ENCODE assay signal across 1 cellular context in genomic region chr7:43341132-43341531, GRCh38.
TF ChIP-seq lines count a peak whose summit lies in the region.

No MANE protein-coding gene starts in this region.

TF ChIP-seq in HEK293, 187 proteins besides CTCF, POLR2A, EP300 and RAD21 (continued from another document):
- TF ChIP-seq ZNF623 (tag by site-specific recombination; IDR thresholded peaks at IDR 0.05) (peak; percentile 59), ZNF202 (tag by site-specific recombination; IDR thresholded peaks at IDR 0.05; ENCODE audit: borderline replicate concordance) (0 out of 2 replicates have a peak, but pooled peaks have one; percentile 19), ZBTB7A (tag by site-specific recombination; IDR thresholded peaks at IDR 0.05; ENCODE audit: low read depth) (no peak), ZNF558 (tag by site-specific recombination; IDR thresholded peaks at IDR 0.05) (0 out of 2 replicates have a peak, but pooled peaks have one; percentile 27), ZNF837 (tag by site-specific recombination; IDR thresholded peaks at IDR 0.05) (no peak), ZNF433 (tag by site-specific recombination; IDR thresholded peaks at IDR 0.05; ENCODE audit: low read depth) (0 out of 2 replicates have a peak, but pooled peaks have one; percentile 35), ZNF24 (tag by site-specific recombination; IDR thresholded peaks at IDR 0.05) (no peak), HOXC10 (CRISPR knock-in tag; IDR thresholded peaks at IDR 0.05) (no peak), ZNF148 (tag by site-specific recombination; IDR thresholded peaks at IDR 0.05; ENCODE audit: borderline replicate concordance) (no peak)
- TF ChIP-seq, protein P1, sequence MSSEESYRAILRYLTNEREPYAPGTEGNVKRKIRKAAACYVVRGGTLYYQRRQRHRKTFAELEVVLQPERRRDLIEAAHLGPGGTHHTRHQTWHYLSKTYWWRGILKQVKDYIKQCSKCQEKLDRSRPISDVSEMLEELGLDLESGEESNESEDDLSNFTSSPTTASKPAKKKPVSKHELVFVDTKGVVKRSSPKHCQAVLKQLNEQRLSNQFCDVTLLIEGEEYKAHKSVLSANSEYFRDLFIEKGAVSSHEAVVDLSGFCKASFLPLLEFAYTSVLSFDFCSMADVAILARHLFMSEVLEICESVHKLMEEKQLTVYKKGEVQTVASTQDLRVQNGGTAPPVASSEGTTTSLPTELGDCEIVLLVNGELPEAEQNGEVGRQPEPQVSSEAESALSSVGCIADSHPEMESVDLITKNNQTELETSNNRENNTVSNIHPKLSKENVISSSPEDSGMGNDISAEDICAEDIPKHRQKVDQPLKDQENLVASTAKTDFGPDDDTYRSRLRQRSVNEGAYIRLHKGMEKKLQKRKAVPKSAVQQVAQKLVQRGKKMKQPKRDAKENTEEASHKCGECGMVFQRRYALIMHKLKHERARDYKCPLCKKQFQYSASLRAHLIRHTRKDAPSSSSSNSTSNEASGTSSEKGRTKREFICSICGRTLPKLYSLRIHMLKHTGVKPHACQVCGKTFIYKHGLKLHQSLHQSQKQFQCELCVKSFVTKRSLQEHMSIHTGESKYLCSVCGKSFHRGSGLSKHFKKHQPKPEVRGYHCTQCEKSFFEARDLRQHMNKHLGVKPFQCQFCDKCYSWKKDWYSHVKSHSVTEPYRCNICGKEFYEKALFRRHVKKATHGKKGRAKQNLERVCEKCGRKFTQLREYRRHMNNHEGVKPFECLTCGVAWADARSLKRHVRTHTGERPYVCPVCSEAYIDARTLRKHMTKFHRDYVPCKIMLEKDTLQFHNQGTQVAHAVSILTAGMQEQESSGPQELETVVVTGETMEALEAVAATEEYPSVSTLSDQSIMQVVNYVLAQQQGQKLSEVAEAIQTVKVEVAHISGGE (tag by site-specific recombination; conservative IDR thresholded peaks at IDR 0.05; ENCODE audit: low read depth) = peak; percentile 65
- TF ChIP-seq, protein P2, sequence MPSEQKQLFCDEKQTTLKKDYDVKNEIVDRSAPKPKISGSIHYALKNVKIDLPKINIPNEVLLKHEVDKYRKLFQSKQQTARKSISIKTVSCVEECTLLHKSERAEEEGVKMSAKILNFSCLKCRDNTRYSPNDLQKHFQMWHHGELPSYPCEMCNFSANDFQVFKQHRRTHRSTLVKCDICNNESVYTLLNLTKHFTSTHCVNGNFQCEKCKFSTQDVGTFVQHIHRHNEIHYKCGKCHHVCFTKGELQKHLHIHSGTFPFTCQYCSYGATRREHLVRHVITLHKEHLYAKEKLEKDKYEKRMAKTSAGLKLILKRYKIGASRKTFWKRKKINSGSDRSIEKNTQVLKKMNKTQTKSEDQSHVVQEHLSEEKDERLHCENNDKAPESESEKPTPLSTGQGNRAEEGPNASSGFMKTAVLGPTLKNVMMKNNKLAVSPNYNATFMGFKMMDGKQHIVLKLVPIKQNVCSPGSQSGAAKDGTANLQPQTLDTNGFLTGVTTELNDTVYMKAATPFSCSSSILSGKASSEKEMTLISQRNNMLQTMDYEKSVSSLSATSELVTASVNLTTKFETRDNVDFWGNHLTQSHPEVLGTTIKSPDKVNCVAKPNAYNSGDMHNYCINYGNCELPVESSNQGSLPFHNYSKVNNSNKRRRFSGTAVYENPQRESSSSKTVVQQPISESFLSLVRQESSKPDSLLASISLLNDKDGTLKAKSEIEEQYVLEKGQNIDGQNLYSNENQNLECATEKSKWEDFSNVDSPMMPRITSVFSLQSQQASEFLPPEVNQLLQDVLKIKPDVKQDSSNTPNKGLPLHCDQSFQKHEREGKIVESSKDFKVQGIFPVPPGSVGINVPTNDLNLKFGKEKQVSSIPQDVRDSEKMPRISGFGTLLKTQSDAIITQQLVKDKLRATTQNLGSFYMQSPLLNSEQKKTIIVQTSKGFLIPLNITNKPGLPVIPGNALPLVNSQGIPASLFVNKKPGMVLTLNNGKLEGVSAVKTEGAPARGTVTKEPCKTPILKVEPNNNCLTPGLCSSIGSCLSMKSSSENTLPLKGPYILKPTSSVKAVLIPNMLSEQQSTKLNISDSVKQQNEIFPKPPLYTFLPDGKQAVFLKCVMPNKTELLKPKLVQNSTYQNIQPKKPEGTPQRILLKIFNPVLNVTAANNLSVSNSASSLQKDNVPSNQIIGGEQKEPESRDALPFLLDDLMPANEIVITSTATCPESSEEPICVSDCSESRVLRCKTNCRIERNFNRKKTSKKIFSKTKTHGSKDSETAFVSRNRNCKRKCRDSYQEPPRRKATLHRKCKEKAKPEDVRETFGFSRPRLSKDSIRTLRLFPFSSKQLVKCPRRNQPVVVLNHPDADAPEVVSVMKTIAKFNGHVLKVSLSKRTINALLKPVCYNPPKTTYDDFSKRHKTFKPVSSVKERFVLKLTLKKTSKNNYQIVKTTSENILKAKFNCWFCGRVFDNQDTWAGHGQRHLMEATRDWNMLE (tag by site-specific recombination; conservative IDR thresholded peaks at IDR 0.05; ENCODE audit: low read depth) = peak; percentile 74
